ENCODE assay signal across 1 cellular context in genomic region chr7:104967088-104967487, GRCh38.
A peak's percentile ranks its signal among the peaks of the same experiment; 100 is the strongest.
TF ChIP-seq lines count a peak whose summit lies in the region.

No MANE protein-coding gene starts in this region.

TF ChIP-seq in K562, 482 proteins besides CTCF, POLR2A, EP300 and RAD21 (continued from another document and continues in another):
- TF ChIP-seq REST (CRISPR knock-in tag; IDR thresholded peaks at IDR 0.05; ENCODE audit: low read depth): no peak
- TF ChIP-seq MIER1 (IDR thresholded peaks at IDR 0.05; ENCODE audit: low read depth): no peak
- peak; percentile 83; the same call in 1 of the 2 replicates for TF ChIP-seq CTBP1 (IDR thresholded peaks at IDR 0.05; ENCODE audit: borderline replicate concordance)
- TF ChIP-seq ATF2 (CRISPR knock-in tag; IDR thresholded peaks at IDR 0.05): no peak
- no peak for TF ChIP-seq ZNF655 (CRISPR knock-in tag; IDR thresholded peaks at IDR 0.05)
- no peak for TF ChIP-seq XRCC5 (IDR thresholded peaks at IDR 0.05; ENCODE audit: low read depth, low read length)
- TF ChIP-seq ZNF592 (IDR thresholded peaks at IDR 0.05): no peak
- TF ChIP-seq ZNF696 (CRISPR knock-in tag; conservative IDR thresholded peaks at IDR 0.05): no peak
- peak; percentile 98 for TF ChIP-seq CBFA2T3 (IDR thresholded peaks at IDR 0.05)
- no peak for TF ChIP-seq PURB (CRISPR knock-in tag; IDR thresholded peaks at IDR 0.05; ENCODE audit: low read depth)
- TF ChIP-seq SOX6 (IDR thresholded peaks at IDR 0.05): peak; percentile 86
- TF ChIP-seq ZNF121 (CRISPR knock-in tag; conservative IDR thresholded peaks at IDR 0.05): no peak
- TF ChIP-seq ZBTB12 (CRISPR knock-in tag; IDR thresholded peaks at IDR 0.05): no peak
- TF ChIP-seq RBM14 (IDR thresholded peaks at IDR 0.05; ENCODE audit: borderline replicate concordance, insufficient read depth, low read depth, low read length): no peak
- TF ChIP-seq CUX1 (CRISPR knock-in tag; IDR thresholded peaks at IDR 0.05): no peak
- no peak for TF ChIP-seq HSF4 (CRISPR knock-in tag; IDR thresholded peaks at IDR 0.05; ENCODE audit: borderline replicate concordance)
- TF ChIP-seq MLX (CRISPR knock-in tag; conservative IDR thresholded peaks at IDR 0.05): no peak
- no peak for TF ChIP-seq TOE1 (IDR thresholded peaks at IDR 0.05; ENCODE audit: borderline replicate concordance)
- TF ChIP-seq TOE1 (CRISPR knock-in tag; IDR thresholded peaks at IDR 0.05; ENCODE audit: borderline replicate concordance, low read depth): no peak
- 0 out of 2 replicates have a peak, but pooled peaks have one; percentile 35 for TF ChIP-seq NBN (IDR thresholded peaks at IDR 0.05; ENCODE audit: low read depth)
- TF ChIP-seq ZEB2 (IDR thresholded peaks at IDR 0.05): peak; percentile 95
- TF ChIP-seq MAFG (tag; conservative IDR thresholded peaks at IDR 0.05): no peak
- peak; percentile 93 for TF ChIP-seq SMARCA4 (IDR thresholded peaks at IDR 0.05)
- TF ChIP-seq NCOR1 (IDR thresholded peaks at IDR 0.05): peak; percentile 97
- TF ChIP-seq DMBX1 (CRISPR knock-in tag; IDR thresholded peaks at IDR 0.05; ENCODE audit: borderline replicate concordance): peak; percentile 62; the same call in 1 of the 2 replicates
- no peak for TF ChIP-seq COPS2 (conservative IDR thresholded peaks at IDR 0.05)
- TF ChIP-seq CSDE1 (IDR thresholded peaks at IDR 0.05): no peak
- peak; percentile 87 for TF ChIP-seq STAT5A (IDR thresholded peaks at IDR 0.05; ENCODE audit: borderline replicate concordance, low read length)
- no peak for TF ChIP-seq ZNF146 (CRISPR knock-in tag; IDR thresholded peaks at IDR 0.05; ENCODE audit: unreplicated experiment)
- no peak for TF ChIP-seq ZBTB33 (CRISPR knock-in tag; IDR thresholded peaks at IDR 0.05)
- no peak for TF ChIP-seq SETDB1 (IDR thresholded peaks at IDR 0.05; ENCODE audit: low read length)
- TF ChIP-seq MECOM (CRISPR knock-in tag; IDR thresholded peaks at IDR 0.05): no peak
- no peak for TF ChIP-seq ARID3B (CRISPR knock-in tag; IDR thresholded peaks at IDR 0.05; ENCODE audit: borderline replicate concordance)
- no peak for TF ChIP-seq ELF2 (CRISPR knock-in tag; IDR thresholded peaks at IDR 0.05)
- TF ChIP-seq ZNF347 (CRISPR knock-in tag; IDR thresholded peaks at IDR 0.05; ENCODE audit: low read depth): no peak
- TF ChIP-seq KDM1A (IDR thresholded peaks at IDR 0.05): peak; percentile 37 to 77; a peak in 2 of 4 replicates
- peak; percentile 97 for TF ChIP-seq CC2D1A (IDR thresholded peaks at IDR 0.05)
- peak; percentile 72; the same call in 1 of the 2 replicates for TF ChIP-seq LEF1 (IDR thresholded peaks at IDR 0.05)
- peak; percentile 71; the same call in 1 of the 2 replicates for TF ChIP-seq NCOA1 (IDR thresholded peaks at IDR 0.05; ENCODE audit: low read depth)
- no peak for TF ChIP-seq HDGF (IDR thresholded peaks at IDR 0.05)
- peak; percentile 98 for TF ChIP-seq TCF3 (CRISPR knock-in tag; IDR thresholded peaks at IDR 0.05)
- no peak for TF ChIP-seq STAG1 (CRISPR knock-in tag; IDR thresholded peaks at IDR 0.05; ENCODE audit: borderline replicate concordance)
- peak; percentile 99 for TF ChIP-seq ARID1B (IDR thresholded peaks at IDR 0.05)
- no peak for TF ChIP-seq MAFK (IDR thresholded peaks at IDR 0.05; ENCODE audit: low read length)
